ENCODE assay signal across 1 cellular context in the genomic region with DNA sequence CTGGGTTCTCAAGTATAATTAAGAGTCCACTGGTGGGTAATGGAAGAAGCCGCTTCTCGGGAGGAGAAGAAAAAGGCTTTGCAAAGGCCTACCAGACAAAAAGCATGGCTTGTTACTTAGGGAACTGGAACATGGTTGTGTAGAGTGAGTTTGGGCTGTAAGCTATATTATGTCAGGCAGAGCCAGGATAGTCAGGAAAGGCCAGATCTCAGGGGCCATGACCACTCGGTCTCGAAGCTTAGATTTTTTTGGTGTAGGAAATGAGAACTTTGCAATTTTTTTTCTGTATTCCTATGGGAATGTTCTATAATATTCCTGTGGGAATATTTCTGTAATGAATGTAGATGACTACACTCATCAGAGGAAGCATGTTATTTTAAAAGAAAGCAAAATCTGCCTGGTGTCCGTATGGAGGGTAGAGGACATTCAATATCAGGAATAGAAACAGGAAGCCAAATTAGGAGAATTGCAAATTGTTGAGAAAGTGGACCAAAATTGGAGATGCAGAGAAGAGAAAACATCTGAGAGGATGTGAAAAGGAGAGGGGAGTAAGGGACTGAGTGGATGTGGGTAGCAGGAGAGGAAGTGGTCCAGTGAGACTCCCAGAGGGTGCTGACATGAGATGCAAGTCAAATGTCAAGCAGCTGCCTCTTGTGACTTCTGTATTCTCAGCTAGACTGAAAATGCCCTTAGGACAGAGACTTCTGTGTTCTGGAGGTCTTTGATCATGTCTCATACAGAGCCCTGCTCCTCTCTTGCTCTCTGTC.
A peak's percentile ranks its signal among the peaks of the same experiment; 100 is the strongest.
TF ChIP-seq lines count a peak whose summit lies in the region.

No MANE protein-coding gene starts in this region.

TF ChIP-seq in GM12878, 131 proteins besides CTCF, POLR2A, EP300 and RAD21 (continued from another document and continues in another):
- TF ChIP-seq, protein P1, sequence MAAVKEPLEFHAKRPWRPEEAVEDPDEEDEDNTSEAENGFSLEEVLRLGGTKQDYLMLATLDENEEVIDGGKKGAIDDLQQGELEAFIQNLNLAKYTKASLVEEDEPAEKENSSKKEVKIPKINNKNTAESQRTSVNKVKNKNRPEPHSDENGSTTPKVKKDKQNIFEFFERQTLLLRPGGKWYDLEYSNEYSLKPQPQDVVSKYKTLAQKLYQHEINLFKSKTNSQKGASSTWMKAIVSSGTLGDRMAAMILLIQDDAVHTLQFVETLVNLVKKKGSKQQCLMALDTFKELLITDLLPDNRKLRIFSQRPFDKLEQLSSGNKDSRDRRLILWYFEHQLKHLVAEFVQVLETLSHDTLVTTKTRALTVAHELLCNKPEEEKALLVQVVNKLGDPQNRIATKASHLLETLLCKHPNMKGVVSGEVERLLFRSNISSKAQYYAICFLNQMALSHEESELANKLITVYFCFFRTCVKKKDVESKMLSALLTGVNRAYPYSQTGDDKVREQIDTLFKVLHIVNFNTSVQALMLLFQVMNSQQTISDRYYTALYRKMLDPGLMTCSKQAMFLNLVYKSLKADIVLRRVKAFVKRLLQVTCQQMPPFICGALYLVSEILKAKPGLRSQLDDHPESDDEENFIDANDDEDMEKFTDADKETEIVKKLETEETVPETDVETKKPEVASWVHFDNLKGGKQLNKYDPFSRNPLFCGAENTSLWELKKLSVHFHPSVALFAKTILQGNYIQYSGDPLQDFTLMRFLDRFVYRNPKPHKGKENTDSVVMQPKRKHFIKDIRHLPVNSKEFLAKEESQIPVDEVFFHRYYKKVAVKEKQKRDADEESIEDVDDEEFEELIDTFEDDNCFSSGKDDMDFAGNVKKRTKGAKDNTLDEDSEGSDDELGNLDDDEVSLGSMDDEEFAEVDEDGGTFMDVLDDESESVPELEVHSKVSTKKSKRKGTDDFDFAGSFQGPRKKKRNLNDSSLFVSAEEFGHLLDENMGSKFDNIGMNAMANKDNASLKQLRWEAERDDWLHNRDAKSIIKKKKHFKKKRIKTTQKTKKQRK (IDR thresholded peaks at IDR 0.05; ENCODE audit: low read depth, low read length), result no peak
- TF ChIP-seq DPF2 (IDR thresholded peaks at IDR 0.05), result peak; percentile 85
- no peak for TF ChIP-seq STAT1 (conservative IDR thresholded peaks at IDR 0.05)
- peak; percentile 94 for TF ChIP-seq TCF12 (IDR thresholded peaks at IDR 0.05; ENCODE audit: low read depth, low read length)
- peak; percentile 89; the same call in 1 of the 2 replicates for TF ChIP-seq RCOR1 (conservative IDR thresholded peaks at IDR 0.05; ENCODE audit: low read depth, low read length)
- TF ChIP-seq HDAC2 (IDR thresholded peaks at IDR 0.05), result no peak
- no peak for TF ChIP-seq LARP7 (IDR thresholded peaks at IDR 0.05)
- peak; percentile 77 for TF ChIP-seq BHLHE40 (IDR thresholded peaks at IDR 0.05; ENCODE audit: borderline replicate concordance in 1 of 2, low read depth in 2 of 2, low read length in 1 of 2)
- TF ChIP-seq, protein P2, sequence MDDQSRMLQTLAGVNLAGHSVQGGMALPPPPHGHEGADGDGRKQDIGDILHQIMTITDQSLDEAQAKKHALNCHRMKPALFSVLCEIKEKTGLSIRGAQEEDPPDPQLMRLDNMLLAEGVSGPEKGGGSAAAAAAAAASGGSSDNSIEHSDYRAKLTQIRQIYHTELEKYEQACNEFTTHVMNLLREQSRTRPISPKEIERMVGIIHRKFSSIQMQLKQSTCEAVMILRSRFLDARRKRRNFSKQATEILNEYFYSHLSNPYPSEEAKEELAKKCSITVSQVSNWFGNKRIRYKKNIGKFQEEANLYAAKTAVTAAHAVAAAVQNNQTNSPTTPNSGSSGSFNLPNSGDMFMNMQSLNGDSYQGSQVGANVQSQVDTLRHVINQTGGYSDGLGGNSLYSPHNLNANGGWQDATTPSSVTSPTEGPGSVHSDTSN (IDR thresholded peaks at IDR 0.05; ENCODE audit: insufficient replicate concordance, low read depth, low read length), result peak; percentile 62
- TF ChIP-seq, protein P3, sequence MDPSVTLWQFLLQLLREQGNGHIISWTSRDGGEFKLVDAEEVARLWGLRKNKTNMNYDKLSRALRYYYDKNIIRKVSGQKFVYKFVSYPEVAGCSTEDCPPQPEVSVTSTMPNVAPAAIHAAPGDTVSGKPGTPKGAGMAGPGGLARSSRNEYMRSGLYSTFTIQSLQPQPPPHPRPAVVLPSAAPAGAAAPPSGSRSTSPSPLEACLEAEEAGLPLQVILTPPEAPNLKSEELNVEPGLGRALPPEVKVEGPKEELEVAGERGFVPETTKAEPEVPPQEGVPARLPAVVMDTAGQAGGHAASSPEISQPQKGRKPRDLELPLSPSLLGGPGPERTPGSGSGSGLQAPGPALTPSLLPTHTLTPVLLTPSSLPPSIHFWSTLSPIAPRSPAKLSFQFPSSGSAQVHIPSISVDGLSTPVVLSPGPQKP (IDR thresholded peaks at IDR 0.05; ENCODE audit: low read depth, low read length), result no peak
- no peak for TF ChIP-seq CHD1 (IDR thresholded peaks at IDR 0.05; ENCODE audit: low read depth, low read length)
- TF ChIP-seq, protein P4, sequence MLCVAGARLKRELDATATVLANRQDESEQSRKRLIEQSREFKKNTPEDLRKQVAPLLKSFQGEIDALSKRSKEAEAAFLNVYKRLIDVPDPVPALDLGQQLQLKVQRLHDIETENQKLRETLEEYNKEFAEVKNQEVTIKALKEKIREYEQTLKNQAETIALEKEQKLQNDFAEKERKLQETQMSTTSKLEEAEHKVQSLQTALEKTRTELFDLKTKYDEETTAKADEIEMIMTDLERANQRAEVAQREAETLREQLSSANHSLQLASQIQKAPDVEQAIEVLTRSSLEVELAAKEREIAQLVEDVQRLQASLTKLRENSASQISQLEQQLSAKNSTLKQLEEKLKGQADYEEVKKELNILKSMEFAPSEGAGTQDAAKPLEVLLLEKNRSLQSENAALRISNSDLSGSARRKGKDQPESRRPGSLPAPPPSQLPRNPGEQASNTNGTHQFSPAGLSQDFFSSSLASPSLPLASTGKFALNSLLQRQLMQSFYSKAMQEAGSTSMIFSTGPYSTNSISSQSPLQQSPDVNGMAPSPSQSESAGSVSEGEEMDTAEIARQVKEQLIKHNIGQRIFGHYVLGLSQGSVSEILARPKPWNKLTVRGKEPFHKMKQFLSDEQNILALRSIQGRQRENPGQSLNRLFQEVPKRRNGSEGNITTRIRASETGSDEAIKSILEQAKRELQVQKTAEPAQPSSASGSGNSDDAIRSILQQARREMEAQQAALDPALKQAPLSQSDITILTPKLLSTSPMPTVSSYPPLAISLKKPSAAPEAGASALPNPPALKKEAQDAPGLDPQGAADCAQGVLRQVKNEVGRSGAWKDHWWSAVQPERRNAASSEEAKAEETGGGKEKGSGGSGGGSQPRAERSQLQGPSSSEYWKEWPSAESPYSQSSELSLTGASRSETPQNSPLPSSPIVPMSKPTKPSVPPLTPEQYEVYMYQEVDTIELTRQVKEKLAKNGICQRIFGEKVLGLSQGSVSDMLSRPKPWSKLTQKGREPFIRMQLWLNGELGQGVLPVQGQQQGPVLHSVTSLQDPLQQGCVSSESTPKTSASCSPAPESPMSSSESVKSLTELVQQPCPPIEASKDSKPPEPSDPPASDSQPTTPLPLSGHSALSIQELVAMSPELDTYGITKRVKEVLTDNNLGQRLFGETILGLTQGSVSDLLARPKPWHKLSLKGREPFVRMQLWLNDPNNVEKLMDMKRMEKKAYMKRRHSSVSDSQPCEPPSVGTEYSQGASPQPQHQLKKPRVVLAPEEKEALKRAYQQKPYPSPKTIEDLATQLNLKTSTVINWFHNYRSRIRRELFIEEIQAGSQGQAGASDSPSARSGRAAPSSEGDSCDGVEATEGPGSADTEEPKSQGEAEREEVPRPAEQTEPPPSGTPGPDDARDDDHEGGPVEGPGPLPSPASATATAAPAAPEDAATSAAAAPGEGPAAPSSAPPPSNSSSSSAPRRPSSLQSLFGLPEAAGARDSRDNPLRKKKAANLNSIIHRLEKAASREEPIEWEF (IDR thresholded peaks at IDR 0.05; ENCODE audit: insufficient replicate concordance, low read depth, low read length), result peak; percentile 91
- no peak for TF ChIP-seq ZNF274 (IDR thresholded peaks at IDR 0.05; ENCODE audit: insufficient read depth, insufficient read length)
- peak; percentile 91 for TF ChIP-seq IKZF1 (conservative IDR thresholded peaks at IDR 0.05)
- no peak for TF ChIP-seq EZH2 (IDR thresholded peaks at IDR 0.05; ENCODE audit: borderline replicate concordance, control insufficient read depth, low read depth, low read length)
- TF ChIP-seq ZSCAN29 (IDR thresholded peaks at IDR 0.05), result no peak
- TF ChIP-seq CBX3 (IDR thresholded peaks at IDR 0.05; ENCODE audit: borderline replicate concordance, low read depth), result no peak
- TF ChIP-seq, protein P5, sequence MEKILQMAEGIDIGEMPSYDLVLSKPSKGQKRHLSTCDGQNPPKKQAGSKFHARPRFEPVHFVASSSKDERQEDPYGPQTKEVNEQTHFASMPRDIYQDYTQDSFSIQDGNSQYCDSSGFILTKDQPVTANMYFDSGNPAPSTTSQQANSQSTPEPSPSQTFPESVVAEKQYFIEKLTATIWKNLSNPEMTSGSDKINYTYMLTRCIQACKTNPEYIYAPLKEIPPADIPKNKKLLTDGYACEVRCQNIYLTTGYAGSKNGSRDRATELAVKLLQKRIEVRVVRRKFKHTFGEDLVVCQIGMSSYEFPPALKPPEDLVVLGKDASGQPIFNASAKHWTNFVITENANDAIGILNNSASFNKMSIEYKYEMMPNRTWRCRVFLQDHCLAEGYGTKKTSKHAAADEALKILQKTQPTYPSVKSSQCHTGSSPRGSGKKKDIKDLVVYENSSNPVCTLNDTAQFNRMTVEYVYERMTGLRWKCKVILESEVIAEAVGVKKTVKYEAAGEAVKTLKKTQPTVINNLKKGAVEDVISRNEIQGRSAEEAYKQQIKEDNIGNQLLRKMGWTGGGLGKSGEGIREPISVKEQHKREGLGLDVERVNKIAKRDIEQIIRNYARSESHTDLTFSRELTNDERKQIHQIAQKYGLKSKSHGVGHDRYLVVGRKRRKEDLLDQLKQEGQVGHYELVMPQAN (conservative IDR thresholded peaks at IDR 0.05), result no peak
- no peak for TF ChIP-seq BRCA1 (IDR thresholded peaks at IDR 0.05; ENCODE audit: low read depth, low read length)
- peak; percentile 63 for TF ChIP-seq MXI1 (IDR thresholded peaks at IDR 0.05; ENCODE audit: low read depth, low read length)
- no peak; the same call in 1 of the 2 replicates for TF ChIP-seq JUNB (IDR thresholded peaks at IDR 0.05)
- no peak for TF ChIP-seq KDM1A (IDR thresholded peaks at IDR 0.05; ENCODE audit: borderline replicate concordance)
- TF ChIP-seq, protein P6, sequence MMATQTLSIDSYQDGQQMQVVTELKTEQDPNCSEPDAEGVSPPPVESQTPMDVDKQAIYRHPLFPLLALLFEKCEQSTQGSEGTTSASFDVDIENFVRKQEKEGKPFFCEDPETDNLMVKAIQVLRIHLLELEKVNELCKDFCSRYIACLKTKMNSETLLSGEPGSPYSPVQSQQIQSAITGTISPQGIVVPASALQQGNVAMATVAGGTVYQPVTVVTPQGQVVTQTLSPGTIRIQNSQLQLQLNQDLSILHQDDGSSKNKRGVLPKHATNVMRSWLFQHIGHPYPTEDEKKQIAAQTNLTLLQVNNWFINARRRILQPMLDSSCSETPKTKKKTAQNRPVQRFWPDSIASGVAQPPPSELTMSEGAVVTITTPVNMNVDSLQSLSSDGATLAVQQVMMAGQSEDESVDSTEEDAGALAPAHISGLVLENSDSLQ (IDR thresholded peaks at IDR 0.05), result peak; percentile 72
- TF ChIP-seq HDAC6 (IDR thresholded peaks at IDR 0.05; ENCODE audit: unreplicated experiment), result no peak
- TF ChIP-seq, protein P7, sequence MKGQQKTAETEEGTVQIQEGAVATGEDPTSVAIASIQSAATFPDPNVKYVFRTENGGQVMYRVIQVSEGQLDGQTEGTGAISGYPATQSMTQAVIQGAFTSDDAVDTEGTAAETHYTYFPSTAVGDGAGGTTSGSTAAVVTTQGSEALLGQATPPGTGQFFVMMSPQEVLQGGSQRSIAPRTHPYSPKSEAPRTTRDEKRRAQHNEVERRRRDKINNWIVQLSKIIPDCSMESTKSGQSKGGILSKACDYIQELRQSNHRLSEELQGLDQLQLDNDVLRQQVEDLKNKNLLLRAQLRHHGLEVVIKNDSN (IDR thresholded peaks at IDR 0.05; ENCODE audit: borderline replicate concordance, extremely low read length, insufficient read depth, low read depth, low read length), result no peak
- TF ChIP-seq MYB (IDR thresholded peaks at IDR 0.05; ENCODE audit: borderline replicate concordance, low read depth, low read length), result no peak
- no peak for TF ChIP-seq ASH2L (IDR thresholded peaks at IDR 0.05; ENCODE audit: borderline replicate concordance, low read depth)
- TF ChIP-seq SP1 (IDR thresholded peaks at IDR 0.05; ENCODE audit: low read depth, low read length), result peak; percentile 63
- peak; percentile 14; the same call in 1 of the 2 replicates for TF ChIP-seq SMC3 (IDR thresholded peaks at IDR 0.05; ENCODE audit: borderline replicate concordance, low read length)
- TF ChIP-seq NBN (IDR thresholded peaks at IDR 0.05), result peak; percentile 84
- TF ChIP-seq, protein P8, sequence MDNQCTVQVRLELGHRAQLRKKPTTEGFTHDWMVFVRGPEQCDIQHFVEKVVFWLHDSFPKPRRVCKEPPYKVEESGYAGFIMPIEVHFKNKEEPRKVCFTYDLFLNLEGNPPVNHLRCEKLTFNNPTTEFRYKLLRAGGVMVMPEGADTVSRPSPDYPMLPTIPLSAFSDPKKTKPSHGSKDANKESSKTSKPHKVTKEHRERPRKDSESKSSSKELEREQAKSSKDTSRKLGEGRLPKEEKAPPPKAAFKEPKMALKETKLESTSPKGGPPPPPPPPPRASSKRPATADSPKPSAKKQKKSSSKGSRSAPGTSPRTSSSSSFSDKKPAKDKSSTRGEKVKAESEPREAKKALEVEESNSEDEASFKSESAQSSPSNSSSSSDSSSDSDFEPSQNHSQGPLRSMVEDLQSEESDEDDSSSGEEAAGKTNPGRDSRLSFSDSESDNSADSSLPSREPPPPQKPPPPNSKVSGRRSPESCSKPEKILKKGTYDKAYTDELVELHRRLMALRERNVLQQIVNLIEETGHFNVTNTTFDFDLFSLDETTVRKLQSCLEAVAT (IDR thresholded peaks at IDR 0.05), result peak; percentile 69; the same call in 1 of the 2 replicates
- TF ChIP-seq ESRRA (IDR thresholded peaks at IDR 0.05; ENCODE audit: low read length), result no peak
- TF ChIP-seq EED (IDR thresholded peaks at IDR 0.05; ENCODE audit: low read depth), result peak; percentile 87
- TF ChIP-seq HCFC1 (IDR thresholded peaks at IDR 0.05; ENCODE audit: low read length), result no peak
- no peak for TF ChIP-seq SUPT20H (IDR thresholded peaks at IDR 0.05; ENCODE audit: borderline replicate concordance, control insufficient read depth, low read depth, low read length)
- no peak for TF ChIP-seq WRNIP1 (IDR thresholded peaks at IDR 0.05; ENCODE audit: borderline replicate concordance, low read depth, low read length)
- peak; percentile 62 for TF ChIP-seq SMAD1 (IDR thresholded peaks at IDR 0.05; ENCODE audit: low read depth, partially characterized antibody)
- TF ChIP-seq SIX5 (IDR thresholded peaks at IDR 0.05; ENCODE audit: low read depth, low read length, severe bottlenecking), result no peak
- no peak for TF ChIP-seq NR2C2 (IDR thresholded peaks at IDR 0.05; ENCODE audit: borderline replicate concordance, control insufficient read depth, insufficient read length, low read depth)
- TF ChIP-seq SUZ12 (IDR thresholded peaks at IDR 0.05; ENCODE audit: unreplicated experiment), result no peak
- no peak for TF ChIP-seq PAX8 (IDR thresholded peaks at IDR 0.05)
- TF ChIP-seq ZNF207 (IDR thresholded peaks at IDR 0.05; ENCODE audit: borderline replicate concordance), result no peak
- TF ChIP-seq EGR1 (IDR thresholded peaks at IDR 0.05; ENCODE audit: borderline replicate concordance in 1 of 2, low read depth in 2 of 2, low read length in 2 of 2), result no peak
- no peak for TF ChIP-seq TAF1 (IDR thresholded peaks at IDR 0.05; ENCODE audit: borderline replicate concordance, low read depth, low read length)
- peak; percentile 89 for TF ChIP-seq RUNX3 (IDR thresholded peaks at IDR 0.05; ENCODE audit: low read length)
